ENCODE assay signal across 9 cellular contexts in the genomic region with DNA sequence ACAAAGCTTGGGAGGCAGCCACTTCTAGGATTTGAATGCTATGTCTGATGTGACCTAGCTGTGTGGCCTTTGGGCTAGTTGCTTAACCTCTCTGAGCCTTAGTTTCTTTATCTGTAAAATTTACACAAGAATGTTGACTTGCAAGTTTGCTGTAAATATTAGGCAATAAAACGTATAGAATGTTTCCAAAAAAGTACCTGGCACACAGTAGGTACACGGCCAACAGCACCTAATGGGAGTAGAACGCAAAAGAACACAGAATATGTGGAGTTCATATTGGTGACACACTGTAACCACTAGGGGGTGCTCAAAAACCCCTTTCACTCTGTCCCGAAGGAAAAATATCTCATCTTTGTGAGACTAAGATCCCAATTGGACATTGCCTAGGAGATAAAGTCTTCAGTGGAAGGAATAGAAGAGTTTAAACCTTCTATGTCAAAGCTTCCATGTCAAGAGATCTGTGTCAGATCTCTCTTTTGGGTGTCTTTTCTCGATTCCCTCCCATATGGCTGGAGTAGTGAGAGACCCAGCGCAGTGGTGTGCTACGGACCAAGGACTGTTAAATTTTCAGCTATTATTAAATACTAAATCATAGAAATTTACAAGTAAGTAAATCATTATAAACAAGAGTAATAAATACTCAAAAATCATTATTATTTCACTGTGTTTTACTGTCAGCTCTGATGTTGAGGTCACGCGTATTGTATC.
DNase-seq lines count a peak whose midpoint lies in the region; ATAC-seq and TF ChIP-seq lines count a peak whose summit lies in the region.
"Had no signal": no experiment of that assay in that cellular context is flagged by ENCODE, and none has a peak within 500 bp of the region (broad histone marks: within the 10 kb centered on the region; RNA-seq: fewer than 3 reads in every experiment).

No MANE protein-coding gene starts in this region.

- CTCF ChIA-PET in MCF 10A (lab: Yijun Ruan, JAX): interaction anchor here (0.6 to 4.5 kb wide), 33 partner anchors 7 to 1780 kb away, joined by 3 to 32 read pairs (median 3); no protein-coding TSS in a partner anchor

- POLR2A ChIA-PET in MCF 10A (lab: Yijun Ruan, JAX): no interaction called here

- no peak overlapping the region for H3K56ac ChIP-seq in mesendoderm (ENCODE audit: low read length)

- no peak overlapping the region for H3K4me3 Mint-ChIP-seq in MCF 10A (ENCODE audit: unreplicated experiment)
- H3K4me3 Mint-ChIP-seq: stimulated activated naive CD8-positive, alpha-beta T cell treated with anti-CD3 and anti-CD28 coated beads, Interleukin-15, amount 100 ng/mL, for 72 hours had no signal

- no peak overlapping the region for H3K9ac ChIP-seq in Karpas-422 (ENCODE audit: low read length)
- H3K9ac ChIP-seq in mesendoderm (ENCODE audit: low read length): no peak overlapping the region

- H2AFZ ChIP-seq in Karpas-422 (ENCODE audit: low read length): no peak overlapping the region

- H4K20me1 ChIP-seq in Karpas-422 (ENCODE audit: insufficient read depth, low read depth, low read length): no peaks in the 10 kb centered on the region

- H3K27me3 ChIP-seq in Karpas-422 (ENCODE audit: low read length): no peaks in the 10 kb centered on the region
- H3K27me3 ChIP-seq in mesendoderm (ENCODE audit: insufficient read depth, low read length, poor library complexity): no peaks in the 10 kb centered on the region

- TF ChIP-seq CTCF in MCF 10A (IDR thresholded peaks at IDR 0.05; ENCODE audit: unreplicated experiment): peak; percentile 71

- H3K4me2 ChIP-seq in Karpas-422 (ENCODE audit: low read depth, low read length, poor library complexity, severe bottlenecking): no peak overlapping the region
- H3K4me2 ChIP-seq in mesendoderm (ENCODE audit: low read length): no peak overlapping the region

- intact Hi-C loops in MCF 10A (cut with micrococcal nuclease): loop anchor here (2.0 to 5.0 kb wide), 2 partner anchors 205 to 489 kb away; no protein-coding TSS in a partner anchor

- no peaks in the 10 kb centered on the region for H3K79me1 ChIP-seq in mesendoderm (ENCODE audit: low read length)

- DNase-seq in ACHN (peak; percentile 35), GM04504 (ENCODE audit: low read depth) (peak; percentile 24), Karpas-422 (peak; percentile 70), MCF 10A (ENCODE audit: unreplicated experiment) (peak; percentile 59), mesendoderm (peak; percentile 51), mucosa of gallbladder (ENCODE audit: low spot score) (no peak)
- DNase-seq in stimulated activated naive CD4-positive, alpha-beta T cell (lab: John Stamatoyannopoulos, UW): no peak

- ATAC-seq in HG03108 (IDR thresholded peaks at IDR 0.05; ENCODE audit: unreplicated experiment): no peak
- ATAC-seq: stimulated activated naive CD8-positive, alpha-beta T cell treated with anti-CD3 and anti-CD28 coated beads, Interleukin-15, amount 100 ng/mL, for 72 hours had no signal

- no peak overlapping the region for H4K8ac ChIP-seq in mesendoderm (ENCODE audit: low read depth, low read length)

- no CpG with 5 or more reads among the region's 9 CpGs for WGBS in mesendoderm (ENCODE audit: extremely low coverage, insufficient coverage, low lambda C conversion rate)

- H3K79me2 ChIP-seq in Karpas-422 (ENCODE audit: low read length): no peaks in the 10 kb centered on the region
- no peaks in the 10 kb centered on the region for H3K79me2 ChIP-seq in mesendoderm (ENCODE audit: control insufficient read depth, insufficient read depth, low read length)

- no peak overlapping the region for H3K27ac Mint-ChIP-seq in MCF 10A (ENCODE audit: low read depth, unreplicated experiment)
- H3K27ac Mint-ChIP-seq: stimulated activated naive CD8-positive, alpha-beta T cell treated with anti-CD3 and anti-CD28 coated beads, Interleukin-15, amount 100 ng/mL, for 72 hours had no signal

- H3K4me3 ChIP-seq in Karpas-422 (ENCODE audit: low read length): no peak overlapping the region
- no peak overlapping the region for H3K4me3 ChIP-seq in mesendoderm (ENCODE audit: low read length)

- peaks cover 33% of the 10 kb centered on the region for H3K27me3 Mint-ChIP-seq in MCF 10A (ENCODE audit: insufficient read depth, unreplicated experiment)

- H3K23ac ChIP-seq in mesendoderm (ENCODE audit: low read length): no peak overlapping the region

- H3K27ac ChIP-seq in Karpas-422 (ENCODE audit: low read length) (no peak overlapping the region), mesendoderm (ENCODE audit: low read depth, low read length) (no peak overlapping the region)

- H3K4me1 ChIP-seq in Karpas-422 (ENCODE audit: low read length): no peaks in the 10 kb centered on the region
- no peaks in the 10 kb centered on the region for H3K4me1 ChIP-seq in mesendoderm (ENCODE audit: control insufficient read depth, low read depth, low read length)

- no peaks in the 10 kb centered on the region for H3K9me2 ChIP-seq in Karpas-422 (replicated peaks; ENCODE audit: insufficient read depth, low read length)

- no peak overlapping the region for H4K5ac ChIP-seq in mesendoderm (ENCODE audit: low read length)

- no peak overlapping the region for H2AK5ac ChIP-seq in mesendoderm (ENCODE audit: low read length)

- H3K4ac ChIP-seq in mesendoderm (ENCODE audit: low read depth, low read length): no peak overlapping the region

- H3K18ac ChIP-seq in mesendoderm (ENCODE audit: low read length): no peak overlapping the region

- H3K9me3 Mint-ChIP-seq in MCF 10A (ENCODE audit: unreplicated experiment): no peaks in the 10 kb centered on the region
- H3K9me3 Mint-ChIP-seq: stimulated activated naive CD8-positive, alpha-beta T cell treated with anti-CD3 and anti-CD28 coated beads, Interleukin-15, amount 100 ng/mL, for 72 hours had no signal

- H3K36me3 ChIP-seq in Karpas-422 (ENCODE audit: insufficient read depth, low read length): no peaks in the 10 kb centered on the region
- H3K36me3 ChIP-seq in mesendoderm (ENCODE audit: control insufficient read depth, insufficient read depth, low read length): no peaks in the 10 kb centered on the region

- no peak overlapping the region for H2BK5ac ChIP-seq in mesendoderm (ENCODE audit: low read length)

- H3K4me1 Mint-ChIP-seq in MCF 10A (ENCODE audit: insufficient read depth, unreplicated experiment): no peaks in the 10 kb centered on the region
- H3K4me1 Mint-ChIP-seq: stimulated activated naive CD8-positive, alpha-beta T cell treated with anti-CD3 and anti-CD28 coated beads, Interleukin-15, amount 100 ng/mL, for 72 hours had no signal

- H3K36me3 Mint-ChIP-seq in MCF 10A (ENCODE audit: insufficient read depth, unreplicated experiment): no peaks in the 10 kb centered on the region

- no peak overlapping the region for H2BK120ac ChIP-seq in mesendoderm (ENCODE audit: low read depth, low read length)

- BruUV-seq in MCF 10A (replicated peaks; lab: Mats Ljungman, UMichigan): no TSS peak

- in situ Hi-C loops in ACHN (cut with HindIII; ENCODE audit: low pct_ligation_motif_present, low pct_unique_long_range_greater_than_20kb, low sequenced_read_pairs): no loop called here

- H3K9me3 ChIP-seq in Karpas-422 (ENCODE audit: low read length): no peaks in the 10 kb centered on the region

- H2BK15ac ChIP-seq in mesendoderm (replicated peaks; ENCODE audit: low read depth): no peak overlapping the region

Comparison
In these comparisons a context has a peak if more than half of its experiments do, and no peak if none do; other contexts are left out.
1. DNase-seq: peak in ACHN (single experiment), GM04504 (single experiment), Karpas-422 (single experiment), MCF 10A (single experiment) and mesendoderm (single experiment); none in stimulated activated naive CD4-positive, alpha-beta T cell (0 of 6) and mucosa of gallbladder (single experiment).